Comparison of ENCODE assay signal across 14 cellular contexts in the genomic region with DNA sequence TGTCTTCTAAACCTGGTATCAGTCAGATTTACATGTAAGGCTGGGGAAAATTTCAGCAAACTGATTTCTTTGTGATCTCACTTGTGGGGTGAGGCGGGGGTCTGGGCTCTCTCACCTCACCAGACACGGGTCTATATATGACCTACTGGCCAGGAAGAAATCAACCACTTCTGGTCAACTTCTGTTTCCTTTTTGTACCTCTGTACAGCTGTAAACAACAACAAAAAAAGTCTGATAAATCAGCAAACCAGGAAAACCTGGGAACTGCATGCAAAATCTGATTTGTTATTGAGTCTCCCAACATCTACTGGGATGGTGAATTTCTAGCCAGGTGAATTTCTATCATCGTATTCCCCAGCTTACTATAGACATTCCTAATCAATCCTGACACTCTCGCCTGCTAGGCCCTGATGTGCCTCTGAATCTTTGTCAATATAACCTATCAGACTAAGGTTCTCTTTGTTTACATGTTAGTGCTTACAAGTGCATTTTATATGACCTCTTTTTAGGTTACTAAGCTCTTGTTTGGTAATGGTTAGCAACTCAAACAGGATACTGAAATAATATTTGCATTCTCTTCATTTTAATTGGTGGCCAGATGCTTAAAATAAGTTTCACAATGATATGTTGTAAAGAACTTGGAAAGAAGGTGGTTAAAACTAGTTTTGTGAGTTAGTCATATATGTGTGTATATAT.
DNase-seq lines count a peak whose midpoint lies in the region; ATAC-seq, FAIRE-seq and TF ChIP-seq lines count a peak whose summit lies in the region.
"Had no signal": no experiment of that assay in that cellular context is flagged by ENCODE, and none has a peak within 500 bp of the region (broad histone marks: within the 10 kb centered on the region; RNA-seq: fewer than 3 reads in every experiment).

No MANE protein-coding gene starts in this region.

- peak overlapping the region; percentile 55 for H3K27ac ChIP-seq in HL-60 (replicated peaks)
- H3K27ac ChIP-seq in H1 (ENCODE audit: low read depth, low read length), result no peak overlapping the region
- H3K27ac ChIP-seq in vagina, result no peak overlapping the region
- no peak overlapping the region for H3K27ac ChIP-seq in ascending aorta
- H3K27ac ChIP-seq: colonic mucosa, epithelial cell of prostate had no signal

- H4K8ac ChIP-seq in H1 (ENCODE audit: extremely low read depth, insufficient read depth, low read length), result no peak overlapping the region

- ATAC-seq in activated T-cell treated with anti-CD3 and anti-CD28 coated beads, Interleukin-2, amount 50 U/mL, for 72 hours (replicated peaks in 1 of 2), result no peak

- H3K23me2 ChIP-seq in H1 (ENCODE audit: low read depth, low read length), result no peaks in the 10 kb centered on the region

- H3K9ac ChIP-seq in H1 (replicated peaks in 1 of 4; ENCODE audit: extremely low read depth in 1 of 4, low read depth in 3 of 4, low read length in 3 of 4), result no peak overlapping the region

- TF ChIP-seq RAD21 in H1 (IDR thresholded peaks at IDR 0.05 in 1 of 2, conservative IDR thresholded peaks at IDR 0.05 in 1 of 2; ENCODE audit: low read depth in 2 of 2, low read length in 2 of 2), result no peak

- H3K36me3 ChIP-seq in H1 (ENCODE audit: control insufficient read depth in 2 of 4, insufficient read depth in 4 of 4, low read length in 3 of 4), result no peaks in the 10 kb centered on the region
- no peaks in the 10 kb centered on the region for H3K36me3 ChIP-seq in vagina
- H3K36me3 ChIP-seq in ascending aorta, result no peaks in the 10 kb centered on the region
- H3K36me3 ChIP-seq: colonic mucosa had no signal

- H3K4me1 ChIP-seq in H1 (replicated peaks in 1 of 4; ENCODE audit: control insufficient read depth in 3 of 4, insufficient read depth in 4 of 4, low read length in 3 of 4) (no peaks in the 10 kb centered on the region), vagina (no peaks in the 10 kb centered on the region), ascending aorta (no peaks in the 10 kb centered on the region)
- H3K4me1 ChIP-seq: Caco-2, colonic mucosa had no signal

- intact Hi-C loops in vagina (cut with DNase I), result no loop called here
- intact Hi-C loops in ascending aorta (cut with DNase I), result no loop called here

- H3K4me1 Mint-ChIP-seq in activated T-cell treated with anti-CD3 and anti-CD28 coated beads, Interleukin-2, amount 50 U/mL, for 72 hours (ENCODE audit: low read depth), result peaks cover 44% of the 10 kb centered on the region
- peaks cover 22% of the 10 kb centered on the region for H3K4me1 Mint-ChIP-seq in activated T-cell treated with anti-CD3 and anti-CD28 coated beads, Interleukin-2, amount 50 U/mL, for 24 hours (ENCODE audit: low read depth)

- H4K5ac ChIP-seq in H1 (ENCODE audit: insufficient read length, low read depth, low read length), result no peak overlapping the region

- H3K27ac Mint-ChIP-seq in activated T-cell treated with anti-CD3 and anti-CD28 coated beads, Interleukin-2, amount 50 U/mL, for 72 hours, result peak overlapping the region; percentile 72
- no peak overlapping the region for H3K27ac Mint-ChIP-seq in activated T-cell treated with anti-CD3 and anti-CD28 coated beads, Interleukin-2, amount 50 U/mL, for 24 hours
- H3K27ac Mint-ChIP-seq: stimulated activated naive CD8-positive, alpha-beta T cell treated with anti-CD3 and anti-CD28 coated beads, Interleukin-15, Interleukin-2, amounts not matched to agents 100 ng/mL and 50 ng/mL, for 24 hours had no signal

- 0 out of 2 replicates have a peak overlapping the region, but pooled peaks have one; percentile 55 for H2AFZ ChIP-seq in H1 (ENCODE audit: low read length)

- no peaks in the 10 kb centered on the region for H3K36me3 Mint-ChIP-seq in activated T-cell treated with anti-CD3 and anti-CD28 coated beads, Interleukin-2, amount 50 U/mL, for 72 hours (ENCODE audit: insufficient read depth in 2 of 2)
- no peaks in the 10 kb centered on the region for H3K36me3 Mint-ChIP-seq in activated T-cell treated with anti-CD3 and anti-CD28 coated beads, Interleukin-2, amount 50 U/mL, for 24 hours (ENCODE audit: low read depth)
- H3K36me3 Mint-ChIP-seq: naive thymus-derived CD4-positive, alpha-beta T cell had no signal

- no peak overlapping the region for H2AK5ac ChIP-seq in H1 (ENCODE audit: low read depth, low read length)

- H4K91ac ChIP-seq in H1 (replicated peaks; ENCODE audit: insufficient read length, low read length), result no peak overlapping the region

- H3K79me1 ChIP-seq in H1 (ENCODE audit: low read depth, low read length), result no peaks in the 10 kb centered on the region

- WGBS in H1 (ENCODE audit: extremely low coverage in 1 of 2, insufficient coverage in 1 of 2, insufficient read length in 1 of 2, insufficient replicate concordance in 2 of 2, low coverage in 1 of 2, low lambda C conversion rate in 2 of 2, missing lambda C conversion rate in 1 of 2), 2 experiments, result 55% methylated on average over 4 of the region's 4 CpGs; no CpG with 5 or more reads in 1 of the 2 experiments

- H3K4me3 Mint-ChIP-seq in activated T-cell treated with anti-CD3 and anti-CD28 coated beads, Interleukin-2, amount 50 U/mL, for 72 hours, result no peak overlapping the region
- no peak overlapping the region for H3K4me3 Mint-ChIP-seq in activated T-cell treated with anti-CD3 and anti-CD28 coated beads, Interleukin-2, amount 50 U/mL, for 24 hours
- H3K4me3 Mint-ChIP-seq: naive thymus-derived CD4-positive, alpha-beta T cell; stimulated activated naive CD8-positive, alpha-beta T cell treated with anti-CD3 and anti-CD28 coated beads, Interleukin-15, Interleukin-2, amounts not matched to agents 100 ng/mL and 50 ng/mL, for 24 hours had no signal

- no peaks in the 10 kb centered on the region for H3K27me3 ChIP-seq in HL-60 (ENCODE audit: insufficient read depth, poor library complexity, severe bottlenecking)
- H3K27me3 ChIP-seq in H1 (replicated peaks in 1 of 4; ENCODE audit: control insufficient read depth in 3 of 4, extremely low read depth in 1 of 4, insufficient read depth in 3 of 4, low read length in 3 of 4), result no peaks in the 10 kb centered on the region
- H3K27me3 ChIP-seq in vagina, result no peaks in the 10 kb centered on the region
- H3K27me3 ChIP-seq in ascending aorta, result no peaks in the 10 kb centered on the region
- H3K27me3 ChIP-seq: colonic mucosa had no signal

- H3K23ac ChIP-seq in H1 (ENCODE audit: insufficient read length), result no peak overlapping the region

- no peaks in the 10 kb centered on the region for H3K79me2 ChIP-seq in H1 (ENCODE audit: control insufficient read depth in 1 of 2, insufficient read depth in 2 of 2, low read length in 2 of 2)

- no peak for TF ChIP-seq CTCF in HL-60 (IDR thresholded peaks at IDR 0.05; ENCODE audit: insufficient read depth, low read length)
- no peak for TF ChIP-seq CTCF in H1 (IDR thresholded peaks at IDR 0.05; ENCODE audit: control extremely low read depth in 1 of 3, insufficient read depth in 1 of 3, low read depth in 1 of 3, low read length in 3 of 3)
- TF ChIP-seq CTCF in vagina (IDR thresholded peaks at IDR 0.05), result no peak
- TF ChIP-seq CTCF in ascending aorta (IDR thresholded peaks at IDR 0.05), result no peak

- H2BK12ac ChIP-seq in H1 (ENCODE audit: low read depth, low read length), result no peak overlapping the region

- H2BK15ac ChIP-seq in H1 (ENCODE audit: low read length), result no peak overlapping the region

- no peak overlapping the region for H3K4me3 ChIP-seq in HL-60 (replicated peaks; ENCODE audit: insufficient read depth, low read length)
- H3K4me3 ChIP-seq in H1 (ENCODE audit: extremely low read depth in 1 of 4, insufficient read depth in 2 of 4, low read depth in 3 of 4, low read length in 4 of 4), result no peak overlapping the region
- no peak overlapping the region for H3K4me3 ChIP-seq in vagina
- no peak overlapping the region for H3K4me3 ChIP-seq in ascending aorta
- H3K4me3 ChIP-seq: colonic mucosa had no signal

- CTCF ChIA-PET in H1 (lab: Charles Lee; ENCODE audit: partially characterized antibody), result interaction anchor here (0.7 to 4.8 kb wide), 20 partner anchors 11 to 678 kb away, joined by 3 to 43 read pairs (median 4); no protein-coding TSS in a partner anchor

- FAIRE-seq in H1 (lab: Jason Lieb, UNC), result no peak

- no peak for DNase-seq in activated T-cell treated with anti-CD3 and anti-CD28 coated beads, Interleukin-2, amount 50 U/mL, for 72 hours
- no peak for DNase-seq in activated T-cell treated with anti-CD3 and anti-CD28 coated beads, Interleukin-2, amount 50 U/mL, for 24 hours
- no peak for DNase-seq in HL-60 (ENCODE audit: low read depth in 1 of 2, low spot score in 1 of 2)
- no peak for DNase-seq in H1 (ENCODE audit: low read depth in 1 of 2, low spot score in 2 of 2)
- no peak for DNase-seq in NCI-H2029 treated with DMSO at 0.1 percent for 48 hours (lab: John Stamatoyannopoulos, UW)
- no peak for DNase-seq in vagina (ENCODE audit: extremely low spot score in 2 of 2)
- no peak for DNase-seq in ascending aorta (ENCODE audit: low spot score in 2 of 2)
- DNase-seq in stimulated activated naive CD4-positive, alpha-beta T cell treated with Interleukin-2 at 50 U/mL for 16 hours (lab: John Stamatoyannopoulos, UW), result no peak
- DNase-seq: activated naive CD4-positive, alpha-beta T cell treated with Interleukin-2 at 50 U/mL for 16 hours; colonic mucosa had no signal

- no peak for TF ChIP-seq EP300 in H1 (IDR thresholded peaks at IDR 0.05; ENCODE audit: borderline replicate concordance in 1 of 2, low read depth in 2 of 2, low read length in 2 of 2)

- H3K4me2 ChIP-seq in H1 (ENCODE audit: insufficient read depth in 1 of 2, low read depth in 2 of 2, low read length in 2 of 2), result no peak overlapping the region

- H2BK20ac ChIP-seq in H1 (ENCODE audit: low read length), result no peak overlapping the region

- H3K56ac ChIP-seq in H1 (replicated peaks; ENCODE audit: insufficient read length, low read depth, low read length), result no peak overlapping the region

- no peak overlapping the region for H3K14ac ChIP-seq in H1 (ENCODE audit: insufficient read length)

- TF ChIP-seq POLR2A in H1 (IDR thresholded peaks at IDR 0.05; ENCODE audit: control extremely low read depth in 1 of 2, low read depth in 2 of 2, low read length in 2 of 2), result no peak
- no peak for TF ChIP-seq POLR2A in vagina (IDR thresholded peaks at IDR 0.05)

- H2BK120ac ChIP-seq in H1 (replicated peaks; ENCODE audit: low read depth, low read length), result no peak overlapping the region

- H2BK5ac ChIP-seq in H1 (ENCODE audit: low read depth, low read length), result no peak overlapping the region

- no peak overlapping the region for H3K4ac ChIP-seq in H1 (replicated peaks; ENCODE audit: insufficient read length, low read depth, low read length)

- H4K20me1 ChIP-seq in H1 (replicated peaks in 1 of 2; ENCODE audit: control insufficient read depth in 1 of 2, insufficient read depth in 2 of 2, low read length in 2 of 2), result no peaks in the 10 kb centered on the region

- POLR2A ChIA-PET in H1 (lab: Charles Lee; ENCODE audit: partially characterized antibody), result no interaction called here

- no peaks in the 10 kb centered on the region for H3K9me3 ChIP-seq in H1 (ENCODE audit: insufficient read depth in 2 of 2, low read depth in 1 of 2, low read length in 1 of 2)
- H3K9me3 ChIP-seq in vagina, result no peaks in the 10 kb centered on the region
- no peaks in the 10 kb centered on the region for H3K9me3 ChIP-seq in ascending aorta
- H3K9me3 ChIP-seq: Caco-2, colonic mucosa had no signal

- no peak overlapping the region for H3K18ac ChIP-seq in H1 (ENCODE audit: extremely low read depth, low read length)

- H3K9me3 Mint-ChIP-seq in activated T-cell treated with anti-CD3 and anti-CD28 coated beads, Interleukin-2, amount 50 U/mL, for 72 hours, result no peaks in the 10 kb centered on the region
- H3K9me3 Mint-ChIP-seq in activated T-cell treated with anti-CD3 and anti-CD28 coated beads, Interleukin-2, amount 50 U/mL, for 24 hours, result no peaks in the 10 kb centered on the region
- H3K9me3 Mint-ChIP-seq: naive thymus-derived CD4-positive, alpha-beta T cell; stimulated activated naive CD8-positive, alpha-beta T cell treated with anti-CD3 and anti-CD28 coated beads, Interleukin-15, Interleukin-2, amounts not matched to agents 100 ng/mL and 50 ng/mL, for 24 hours had no signal

- no peaks in the 10 kb centered on the region for H3K27me3 Mint-ChIP-seq in activated T-cell treated with anti-CD3 and anti-CD28 coated beads, Interleukin-2, amount 50 U/mL, for 72 hours (ENCODE audit: low read depth)
- H3K27me3 Mint-ChIP-seq in activated T-cell treated with anti-CD3 and anti-CD28 coated beads, Interleukin-2, amount 50 U/mL, for 24 hours, result no peaks in the 10 kb centered on the region
- H3K27me3 Mint-ChIP-seq: naive thymus-derived CD4-positive, alpha-beta T cell; stimulated activated naive CD8-positive, alpha-beta T cell treated with anti-CD3 and anti-CD28 coated beads, Interleukin-15, Interleukin-2, amounts not matched to agents 100 ng/mL and 50 ng/mL, for 24 hours had no signal
